Comparison of ENCODE assay signal across 32 cellular contexts in the genomic region with DNA sequence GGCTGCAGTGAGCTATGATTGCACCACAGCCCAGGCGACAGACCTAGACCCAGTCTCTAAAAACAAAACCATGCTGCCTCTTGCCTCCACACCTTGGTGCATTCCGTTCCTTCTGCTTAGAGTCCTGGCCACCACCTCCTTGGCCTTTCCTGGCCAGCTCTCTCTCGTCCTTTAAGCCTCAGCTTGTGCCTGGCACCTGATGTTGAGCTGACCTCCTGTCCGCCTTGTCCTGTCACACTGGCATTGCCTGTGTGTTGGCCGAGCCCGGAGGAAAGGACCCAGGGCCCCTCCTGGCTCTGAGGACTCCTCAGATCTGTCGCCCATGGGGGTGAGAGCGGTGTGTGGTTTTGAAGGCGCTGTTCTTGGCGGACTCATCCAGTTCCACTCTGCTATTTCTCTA.
"Had no signal": no experiment of that assay in that cellular context is flagged by ENCODE, and none has a peak within 500 bp of the region (broad histone marks: within the 10 kb centered on the region; RNA-seq: fewer than 3 reads in every experiment).

No MANE protein-coding gene starts in this region.

- H3K9me3 ChIP-seq: body of pancreas, esophagus muscularis mucosa, gastrocnemius medialis had no signal

- H3K9me3 Mint-ChIP-seq: activated CD4-positive, alpha-beta memory T cell treated with anti-CD3 and anti-CD28 coated beads, Interleukin-2, amount 10 ng/mL, durations not matched to agents 7 days and 5 days; activated CD4-positive, alpha-beta T cell treated with anti-CD3 and anti-CD28 coated beads, Interleukin-2, amount 10 ng/mL, durations not matched to agents 7 days and 5 days; activated T-cell treated with anti-CD3 and anti-CD28 coated beads, Interleukin-2, amount 50 U/mL, for 4 hours; activated T-helper 17 cell treated with anti-CD3 and anti-CD28 coated beads, Interleukin-2, amount 50 U/mL, for 72 hours; dendritic cell treated with granulocyte-macrophage colony-stimulating factor and Interleukin-4, amounts not matched to agents 40 ng/mL and 50 ng/mL, for 4 days; WTC11 had no signal

- DNase-seq: activated CD4-positive, alpha-beta memory T cell treated with anti-CD3 and anti-CD28 coated beads, Interleukin-2, amount 10 ng/mL, durations not matched to agents 7 days and 5 days; activated CD4-positive, alpha-beta T cell treated with anti-CD3 and anti-CD28 coated beads for 1 hour; activated CD4-positive, alpha-beta T cell treated with anti-CD3 and anti-CD28 coated beads for 4 hours; activated CD4-positive, alpha-beta T cell treated with anti-CD3 and anti-CD28 coated beads, Interleukin-2, amount 10 ng/mL, durations not matched to agents 7 days and 5 days; activated CD4-positive, alpha-beta T cell treated with anti-CD3 and anti-CD28 coated beads, Interleukin-2, amount 50 U/mL, for 4 hours; activated CD8-positive, alpha-beta memory T cell treated with anti-CD3 and anti-CD28 coated beads, Interleukin-2, amount 50 U/mL, for 48 hours; activated effector memory CD4-positive, alpha-beta T cell treated with Interleukin-2 at 50 U/mL for 16 hours; activated gamma-delta T cell treated with Interleukin-2 at 50 U/mL for 16 hours; activated naive CD4-positive, alpha-beta T cell treated with anti-CD3 and anti-CD28 coated beads, Interleukin-2, amount 50 U/mL, for 16 hours; activated naive CD4-positive, alpha-beta T cell treated with Interleukin-2 at 50 U/mL for 16 hours; activated T-cell treated with anti-CD3 and anti-CD28 coated beads for 4 hours; activated T-cell treated with anti-CD3 and anti-CD28 coated beads, Interleukin-2, amount 50 U/mL, for 4 hours; amniotic stem cell; anterior cingulate cortex; body of pancreas; caudate nucleus; cerebellar nuclear complex; dorsolateral prefrontal cortex; effector memory CD4-positive, alpha-beta T cell; erythroblast; foreskin keratinocyte; gastrocnemius medialis; glutamatergic neuron; T-helper 1 cell; T-helper 2 cell had no signal

- H3K27me3 ChIP-seq: body of pancreas, esophagus muscularis mucosa, foreskin keratinocyte, gastrocnemius medialis had no signal

- H3K27me3 Mint-ChIP-seq: activated CD4-positive, alpha-beta T cell treated with anti-CD3 and anti-CD28 coated beads, Interleukin-2, amount 10 ng/mL, durations not matched to agents 7 days and 5 days; dendritic cell treated with granulocyte-macrophage colony-stimulating factor and Interleukin-4, amounts not matched to agents 40 ng/mL and 50 ng/mL, for 4 days had no signal

- H3K36me3 ChIP-seq: gastrocnemius medialis had no signal

- H3K4me1 Mint-ChIP-seq: activated CD4-positive, alpha-beta memory T cell treated with anti-CD3 and anti-CD28 coated beads, Interleukin-2, amount 10 ng/mL, durations not matched to agents 7 days and 5 days; activated CD4-positive, alpha-beta T cell treated with anti-CD3 and anti-CD28 coated beads, Interleukin-2, amount 10 ng/mL, durations not matched to agents 7 days and 5 days; activated T-helper 17 cell treated with anti-CD3 and anti-CD28 coated beads, Interleukin-2, amount 50 U/mL, for 72 hours had no signal

- H3K4me1 ChIP-seq: esophagus muscularis mucosa, foreskin keratinocyte had no signal

- H3K4me3 Mint-ChIP-seq: activated CD4-positive, alpha-beta memory T cell treated with anti-CD3 and anti-CD28 coated beads, Interleukin-2, amount 10 ng/mL, durations not matched to agents 7 days and 5 days; activated CD4-positive, alpha-beta T cell treated with anti-CD3 and anti-CD28 coated beads, Interleukin-2, amount 10 ng/mL, durations not matched to agents 7 days and 5 days; activated naive CD8-positive, alpha-beta T cell; activated T-cell treated with anti-CD3 and anti-CD28 coated beads, Interleukin-2, amount 50 U/mL, for 4 hours; activated T-helper 17 cell treated with anti-CD3 and anti-CD28 coated beads, Interleukin-2, amount 50 U/mL, for 72 hours; dendritic cell treated with granulocyte-macrophage colony-stimulating factor and Interleukin-4, amounts not matched to agents 40 ng/mL and 50 ng/mL, for 4 days; WTC11 had no signal

- H3K27ac Mint-ChIP-seq: activated CD4-positive, alpha-beta memory T cell treated with anti-CD3 and anti-CD28 coated beads, Interleukin-2, amount 10 ng/mL, durations not matched to agents 7 days and 5 days; activated CD4-positive, alpha-beta T cell treated with anti-CD3 and anti-CD28 coated beads, Interleukin-2, amount 10 ng/mL, durations not matched to agents 7 days and 5 days; activated naive CD8-positive, alpha-beta T cell; activated T-helper 17 cell treated with anti-CD3 and anti-CD28 coated beads, Interleukin-2, amount 50 U/mL, for 72 hours; dendritic cell treated with granulocyte-macrophage colony-stimulating factor and Interleukin-4, amounts not matched to agents 40 ng/mL and 50 ng/mL, for 4 days; WTC11 had no signal

- H3K36me3 Mint-ChIP-seq: activated naive CD8-positive, alpha-beta T cell; WTC11 had no signal

- H3K4me3 ChIP-seq: body of pancreas, coronary artery, dorsolateral prefrontal cortex, esophagus muscularis mucosa, gastrocnemius medialis had no signal

- ATAC-seq: activated T-cell treated with anti-CD3 and anti-CD28 coated beads, Interleukin-2, amount 50 U/mL, for 4 hours; activated T-helper 17 cell treated with anti-CD3 and anti-CD28 coated beads, Interleukin-2, amount 50 U/mL, for 72 hours; body of pancreas; foreskin keratinocyte; gastrocnemius medialis; WTC11 had no signal

- H3K27ac ChIP-seq: body of pancreas, coronary artery, dorsolateral prefrontal cortex, esophagus muscularis mucosa, foreskin keratinocyte, gastrocnemius medialis, VCaP had no signal
